ENCODE assay signal across 28 cellular contexts in the genomic region with DNA sequence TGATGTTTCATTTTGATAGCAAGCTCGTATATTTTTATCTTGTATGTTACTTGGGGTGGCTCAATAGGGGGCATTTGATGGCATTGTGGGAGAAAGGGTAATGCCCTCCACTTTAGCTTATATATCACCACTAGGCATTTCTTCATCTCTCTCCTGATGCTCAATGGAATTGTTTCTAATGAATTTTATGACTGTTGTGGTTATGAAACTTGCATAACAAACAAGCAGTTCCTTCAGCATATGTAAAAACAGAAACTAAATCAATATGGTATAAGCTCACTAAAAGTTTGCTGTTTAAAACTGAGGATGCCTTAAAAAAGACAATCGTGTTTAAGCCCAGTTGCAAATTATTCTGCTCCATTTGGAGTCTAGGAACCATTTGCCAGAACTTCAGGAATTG.
"Had no signal": no experiment of that assay in that cellular context is flagged by ENCODE, and none has a peak within 500 bp of the region (broad histone marks: within the 10 kb centered on the region; RNA-seq: fewer than 3 reads in every experiment).

No MANE protein-coding gene starts in this region.

- DNase-seq: activated CD4-positive, alpha-beta T cell treated with anti-CD3 and anti-CD28 coated beads for 36 hours; activated CD4-positive, alpha-beta T cell treated with anti-CD3 and anti-CD28 coated beads, Interleukin-2, amount 10 ng/mL, durations not matched to agents 7 days and 5 days; activated CD4-positive, alpha-beta T cell treated with anti-CD3 and anti-CD28 coated beads, Interleukin-2, amount 50 U/mL, for 48 hours; activated CD8-positive, alpha-beta T cell treated with anti-CD3 and anti-CD28 coated beads, Interleukin-2, amount 10 ng/mL, durations not matched to agents 7 days and 5 days; activated gamma-delta T cell; activated naive CD4-positive, alpha-beta T cell treated with Interleukin-2 at 50 U/mL for 16 hours; activated naive CD8-positive, alpha-beta T cell treated with anti-CD3 and anti-CD28 coated beads, Interleukin-2, amount 10 ng/mL, durations not matched to agents 7 days and 5 days; activated T-cell treated with anti-CD3 and anti-CD28 coated beads, Interleukin-2, amount 50 U/mL, for 24 hours; body of pancreas; NCI-H1048; NCI-H1105 treated with DMSO at 0.1 percent for 48 hours; NCI-H1436; NCI-H1694; NCI-H2029; NCI-H2171 treated with DMSO at 0.1 percent for 48 hours; NCI-H2227 treated with DMSO at 0.1 percent for 48 hours; NCI-H446; NCI-H510A treated with DMSO at 0.1 percent for 48 hours; NK-92 treated with Interleukin-12 subunit alpha and Interleukin-12 subunit beta, amount 100 ng/mL, for 24 hours; OCI-M1; Right ventricle myocardium superior; T1000 had no signal

- H3K4me3 ChIP-seq: body of pancreas, breast epithelium, K562 had no signal

- ATAC-seq: activated CD4-positive, alpha-beta T cell treated with anti-CD3 and anti-CD28 coated beads for 36 hours; activated CD4-positive, CD25-positive, alpha-beta regulatory T cell treated with anti-CD3 and anti-CD28 coated beads, Interleukin-2, amount 50 U/mL, for 24 hours; activated CD8-positive, alpha-beta T cell treated with anti-CD3 and anti-CD28 coated beads, Interleukin-2, amount 10 ng/mL, durations not matched to agents 7 days and 5 days; body of pancreas; K562; WTC11 had no signal

- FAIRE-seq: astrocyte, K562, TTC549 had no signal
